15 cellular contexts compared by ENCODE assay signal in genomic region chr4:162229670-162230069, GRCh38.
DNase-seq lines count a peak whose midpoint lies in the region; ATAC-seq, FAIRE-seq and TF ChIP-seq lines count a peak whose summit lies in the region.
"Had no signal": no experiment of that assay in that cellular context is flagged by ENCODE, and none has a peak within 500 bp of the region (broad histone marks: within the 10 kb centered on the region; RNA-seq: fewer than 3 reads in every experiment).

No MANE protein-coding gene starts in this region.

- H4K20me1 ChIP-seq in astrocyte (ENCODE audit: insufficient read depth, low read length): no peaks in the 10 kb centered on the region

- H3K9me3 ChIP-seq in astrocyte (ENCODE audit: insufficient read depth, low read depth, low read length) (no peaks in the 10 kb centered on the region), mesenchymal stem cell (ENCODE audit: control insufficient read depth, low read length) (no peaks in the 10 kb centered on the region)
- H3K9me3 ChIP-seq: BE2C, SJCRH30 had no signal

- H3K79me1 ChIP-seq in mesenchymal stem cell (replicated peaks; ENCODE audit: low read length, poor library complexity, severe bottlenecking): no peaks in the 10 kb centered on the region

- no peak overlapping the region for H2BK5ac ChIP-seq in mesenchymal stem cell (ENCODE audit: low read depth, low read length, poor library complexity, severe bottlenecking)

- no peak overlapping the region for H3K27ac ChIP-seq in astrocyte (ENCODE audit: low read depth, low read length)
- H3K27ac ChIP-seq in mesenchymal stem cell (ENCODE audit: low read length, poor library complexity, severe bottlenecking): no peak overlapping the region
- H3K27ac ChIP-seq: SJCRH30 had no signal

- no peak overlapping the region for H2BK15ac ChIP-seq in mesenchymal stem cell (ENCODE audit: low read depth, poor library complexity, severe bottlenecking)

- no peak overlapping the region for H4K8ac ChIP-seq in mesenchymal stem cell (ENCODE audit: low read length)

- H3K4me3 ChIP-seq in astrocyte (ENCODE audit: insufficient read depth, low read depth, low read length) (no peak overlapping the region), mesenchymal stem cell (ENCODE audit: insufficient read depth in 1 of 2, low read depth in 1 of 2, low read length in 2 of 2) (no peak overlapping the region)
- H3K4me3 ChIP-seq: SJCRH30 had no signal

- no peak overlapping the region for H3K23ac ChIP-seq in mesenchymal stem cell (ENCODE audit: low read length in 2 of 2)

- no peak for TF ChIP-seq CTCF in astrocyte (IDR thresholded peaks at IDR 0.05; ENCODE audit: insufficient read depth, low read depth, low read length)

- no peak overlapping the region for H3K4ac ChIP-seq in mesenchymal stem cell (ENCODE audit: low read depth in 1 of 2, low read length in 2 of 2)

- in situ Hi-C loops in ACHN (cut with HindIII; ENCODE audit: low pct_ligation_motif_present, low pct_unique_long_range_greater_than_20kb, low sequenced_read_pairs): no loop called here

- H3K4me1 Mint-ChIP-seq in astrocyte (ENCODE audit: low read depth, unreplicated experiment): peaks cover 8% of the 10 kb centered on the region
- H3K4me1 Mint-ChIP-seq: CD4-positive, alpha-beta memory T cell had no signal

- H3K36me3 Mint-ChIP-seq in astrocyte (ENCODE audit: low read depth, unreplicated experiment): no peaks in the 10 kb centered on the region
- H3K36me3 Mint-ChIP-seq: CD4-positive, alpha-beta memory T cell had no signal

- ATAC-seq in GM21381 (IDR thresholded peaks at IDR 0.05; ENCODE audit: unreplicated experiment): no peak

- H3K4me3 Mint-ChIP-seq in astrocyte (ENCODE audit: unreplicated experiment): no peak overlapping the region
- H3K4me3 Mint-ChIP-seq: CD4-positive, alpha-beta memory T cell had no signal

- H2AFZ ChIP-seq in astrocyte (ENCODE audit: low read depth, low read length) (no peak overlapping the region), mesenchymal stem cell (ENCODE audit: low read depth, low read length) (no peak overlapping the region)

- no peaks in the 10 kb centered on the region for H3K27me3 Mint-ChIP-seq in astrocyte (ENCODE audit: low read depth, unreplicated experiment)
- H3K27me3 Mint-ChIP-seq: CD4-positive, alpha-beta memory T cell had no signal

- H3K9ac ChIP-seq in astrocyte (ENCODE audit: low read length) (no peak overlapping the region), mesenchymal stem cell (ENCODE audit: low read length) (no peak overlapping the region)

- no peak overlapping the region for H3K18ac ChIP-seq in mesenchymal stem cell (ENCODE audit: low read depth in 1 of 2, low read length in 2 of 2)

- no peak overlapping the region for H2AK5ac ChIP-seq in mesenchymal stem cell (ENCODE audit: low read length, severe bottlenecking)

- FAIRE-seq in astrocyte (lab: Jason Lieb, UNC): no peak

- H3K4me2 ChIP-seq in astrocyte (ENCODE audit: low read length) (no peak overlapping the region), mesenchymal stem cell (ENCODE audit: low read length, poor library complexity, severe bottlenecking) (no peak overlapping the region)

- no peak overlapping the region for H2BK120ac ChIP-seq in mesenchymal stem cell (ENCODE audit: low read depth, low read length)

- H3K79me2 ChIP-seq in astrocyte (ENCODE audit: insufficient read depth, low read length): no peaks in the 10 kb centered on the region

- H3K27ac Mint-ChIP-seq in astrocyte (ENCODE audit: unreplicated experiment): peak overlapping the region; percentile 10
- H3K27ac Mint-ChIP-seq: CD4-positive, alpha-beta memory T cell had no signal

- DNase-seq in ACHN: peak; percentile 1
- DNase-seq in HS-5 (ENCODE audit: low read depth): peak; percentile 25
- DNase-seq in astrocyte (ENCODE audit: low read depth): no peak
- peak; percentile 2 for DNase-seq in mesenchymal stem cell
- no peak for DNase-seq in ureter (ENCODE audit: low spot score)
- no peak for DNase-seq in foreskin melanocyte
- DNase-seq: BE2C; CD4-positive, alpha-beta memory T cell; GOT3; Karpas-422; NCI-H1417; NCI-H1930; NCI-H2171; SJCRH30 had no signal

- H2BK12ac ChIP-seq in mesenchymal stem cell (ENCODE audit: low read length in 2 of 2): no peak overlapping the region

- no peaks in the 10 kb centered on the region for H3K9me3 Mint-ChIP-seq in astrocyte (ENCODE audit: unreplicated experiment)

- H3K4me1 ChIP-seq in astrocyte (ENCODE audit: insufficient read depth, low read length) (no peaks in the 10 kb centered on the region), mesenchymal stem cell (ENCODE audit: control insufficient read depth, insufficient read depth, low read depth, low read length) (peaks cover 1% of the 10 kb centered on the region)
- H3K4me1 ChIP-seq: BE2C, SJCRH30 had no signal

- no peak overlapping the region for H3K14ac ChIP-seq in mesenchymal stem cell (ENCODE audit: low read length in 2 of 2)

- no peak overlapping the region for H4K91ac ChIP-seq in mesenchymal stem cell (ENCODE audit: low read length)

- H3K36me3 ChIP-seq in astrocyte (ENCODE audit: insufficient read depth, low read length) (no peaks in the 10 kb centered on the region), mesenchymal stem cell (ENCODE audit: control insufficient read depth in 1 of 2, insufficient read depth in 2 of 2, low read depth in 1 of 2, low read length in 2 of 2) (no peaks in the 10 kb centered on the region)
- H3K36me3 ChIP-seq: BE2C, SJCRH30 had no signal

- no peaks in the 10 kb centered on the region for H3K27me3 ChIP-seq in astrocyte (ENCODE audit: insufficient read depth, low read length)
- H3K27me3 ChIP-seq in mesenchymal stem cell (ENCODE audit: control insufficient read depth in 1 of 2, insufficient read depth in 1 of 2, low read length in 2 of 2): no peaks in the 10 kb centered on the region
- H3K27me3 ChIP-seq: BE2C, SJCRH30 had no signal

- WGBS in mesenchymal stem cell: 42% methylated on average over 2 of the region's 2 CpGs

Comparison
In these comparisons a context has a peak if more than half of its experiments do, and no peak if none do; other contexts are left out.
1. DNase-seq: peak in ACHN (single experiment), HS-5 (single experiment) and mesenchymal stem cell (single experiment); none in astrocyte (single experiment), ureter (single experiment) and foreskin melanocyte (single experiment).